In the genomic region with DNA sequence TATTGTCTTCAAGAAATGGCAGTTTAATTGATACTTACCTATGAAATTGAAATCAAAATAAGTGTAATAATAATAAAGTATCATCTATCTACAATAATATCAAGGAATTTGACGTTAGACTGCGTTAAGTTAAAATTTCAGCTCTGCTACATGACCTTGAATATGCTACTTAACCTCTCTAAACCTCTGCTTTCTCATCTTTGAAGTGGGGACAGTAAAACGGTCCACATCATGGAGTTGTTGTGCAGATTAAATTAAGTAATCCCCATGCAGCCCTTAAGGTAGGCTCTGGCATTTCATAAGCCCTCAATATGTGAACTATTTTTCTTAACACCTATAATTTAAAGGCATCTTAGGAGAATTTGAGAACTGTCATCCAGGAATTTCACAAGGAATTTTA, we compare ENCODE assay signal across 35 cellular contexts.
"Had no signal": no experiment of that assay in that cellular context is flagged by ENCODE, and none has a peak within 500 bp of the region (broad histone marks: within the 10 kb centered on the region; RNA-seq: fewer than 3 reads in every experiment).

No MANE protein-coding gene starts in this region.

- DNase-seq: Karpas-422, Kasumi-1, MG63, MM.1S, MV-4-11, NCI-H1048, NCI-H1092, NCI-H1092 treated with DMSO at 0.1 percent for 48 hours, NCI-H1105, NCI-H1105 treated with DMSO at 0.1 percent for 48 hours, NCI-H1417, NCI-H1417 treated with DMSO at 0.1 percent for 48 hours, NCI-H1436, NCI-H1436 treated with DMSO at 0.1 percent for 48 hours, NCI-H146, NCI-H1694, NCI-H1694 treated with DMSO at 0.1 percent for 48 hours, NCI-H187, NCI-H187 treated with DMSO at 0.1 percent for 48 hours, NCI-H1930, NCI-H2029, NCI-H2029 treated with DMSO at 0.1 percent for 48 hours, NCI-H2081, NCI-H2081 treated with DMSO at 0.1 percent for 48 hours, NCI-H2107, NCI-H2171, NCI-H2171 treated with DMSO at 0.1 percent for 48 hours, NCI-H2227 treated with DMSO at 0.1 percent for 48 hours, NCI-H226, NCI-H345, NCI-H446, NCI-H446 treated with DMSO at 0.1 percent for 48 hours, NCI-H510A, NCI-H510A treated with DMSO at 0.1 percent for 48 hours, NCI-H524 had no signal

- H3K36me3 ChIP-seq: MG63 had no signal

- H3K9me3 ChIP-seq: MG63 had no signal

- H3K27me3 ChIP-seq: MG63 had no signal

- H3K4me3 ChIP-seq: MG63 had no signal
